18 cellular contexts compared by ENCODE assay signal in genomic region chr5:177040814-177041410, GRCh38. TPM values are rescaled to one million over a fixed set of nuclear protein-coding genes. Genes with fewer than 3 reads are reported as not detected.
DNase-seq lines count a peak whose midpoint lies in the region; ATAC-seq, FAIRE-seq and TF ChIP-seq lines count a peak whose summit lies in the region.
"Had no signal": no experiment of that assay in that cellular context is flagged by ENCODE, and none has a peak within 500 bp of the region (broad histone marks: within the 10 kb centered on the region; RNA-seq: fewer than 3 reads in every experiment).

No MANE protein-coding gene starts in this region.

- no peak for ATAC-seq in HG02610 (IDR thresholded peaks at IDR 0.05; ENCODE audit: unreplicated experiment)
- ATAC-seq: HCT116, left lobe of liver, Right ventricle myocardium inferior had no signal

- H3K27me3 Mint-ChIP-seq in MCF 10A (ENCODE audit: insufficient read depth, unreplicated experiment), result no peaks in the 10 kb centered on the region
- H3K27me3 Mint-ChIP-seq: activated naive CD8-positive, alpha-beta T cell had no signal

- intact Hi-C loops in MCF 10A (cut with micrococcal nuclease) (no loop called here), kidney (cut with DNase I) (no loop called here)

- POLR2A ChIA-PET in MCF 10A (lab: Yijun Ruan, JAX), result interaction anchor here (1.0 to 1.9 kb wide), 5 partner anchors 11 to 94 kb away, joined by 3 to 8 read pairs (median 4); no protein-coding TSS in a partner anchor

- H3K9me3 ChIP-seq in kidney (ENCODE audit: control insufficient read depth in 1 of 2, low read length in 2 of 2), result no peaks in the 10 kb centered on the region
- H3K9me3 ChIP-seq: heart right ventricle, spleen had no signal

- peaks cover 55% of the 10 kb centered on the region for H3K36me3 Mint-ChIP-seq in MCF 10A (ENCODE audit: insufficient read depth, unreplicated experiment)

- CTCF ChIA-PET in MCF 10A (lab: Yijun Ruan, JAX), result interaction anchor here (1.0 to 1.4 kb wide), 2 partner anchors 31 to 35 kb away, joined by 3 read pairs; no protein-coding TSS in a partner anchor

- no peak overlapping the region for H3K4me3 ChIP-seq in kidney (ENCODE audit: low read length in 2 of 2)
- H3K4me3 ChIP-seq: heart right ventricle, spleen had no signal

- no peaks in the 10 kb centered on the region for H3K9me3 Mint-ChIP-seq in MCF 10A (ENCODE audit: unreplicated experiment)

- H3K27ac ChIP-seq in kidney (ENCODE audit: low read depth in 2 of 2, low read length in 2 of 2), result no peak overlapping the region
- H3K27ac ChIP-seq: heart right ventricle, spleen had no signal

- TSS peak; percentile 59 for BruUV-seq in MCF 10A (replicated peaks; lab: Mats Ljungman, UMichigan)

- H3K4me3 Mint-ChIP-seq in MCF 10A (ENCODE audit: unreplicated experiment), result no peak overlapping the region
- H3K4me3 Mint-ChIP-seq: activated naive CD8-positive, alpha-beta T cell had no signal

- peaks cover 12% of the 10 kb centered on the region for H3K4me1 Mint-ChIP-seq in MCF 10A (ENCODE audit: insufficient read depth, unreplicated experiment)

- TF ChIP-seq CTCF in MCF 10A (IDR thresholded peaks at IDR 0.05; ENCODE audit: unreplicated experiment) (no peak), kidney (IDR thresholded peaks at IDR 0.05; ENCODE audit: borderline replicate concordance, extremely low read depth, insufficient read depth) (no peak)

- H3K4me1 ChIP-seq in kidney (ENCODE audit: control insufficient read depth in 1 of 2, insufficient read depth in 1 of 2, low read depth in 1 of 2, low read length in 2 of 2), result peaks cover 0 to 2% of the 10 kb centered on the region in 2 donors

- DNase-seq in A172 (ENCODE audit: low spot score) (peak; percentile 53), H4 (ENCODE audit: low spot score) (peak; percentile 88), MCF 10A (ENCODE audit: unreplicated experiment) (peak; percentile 94), iris pigment epithelial cell (ENCODE audit: low read depth) (peak; percentile 61), kidney (no peak), retina (no peak)
- no peak for DNase-seq in activated T-cell treated with anti-CD3 and anti-CD28 coated beads, Interleukin-2, amount 50 U/mL, for 1 hour
- DNase-seq: dermis blood vessel endothelial cell, NCI-H1048, NCI-H526 treated with DMSO at 0.1 percent for 48 hours, spleen had no signal

- no peak overlapping the region for H3K9ac ChIP-seq in kidney (ENCODE audit: low read length in 2 of 2)

- H3K36me3 ChIP-seq in kidney (ENCODE audit: control insufficient read depth in 1 of 2, insufficient read depth in 2 of 2, low read length in 2 of 2), result peaks cover 10 to 22% of the 10 kb centered on the region in 2 donors

- FAIRE-seq in kidney (lab: Jason Lieb, UNC), result no peak
- FAIRE-seq: TTC549 had no signal

- H3K27ac Mint-ChIP-seq in MCF 10A (ENCODE audit: low read depth, unreplicated experiment), result peak overlapping the region; percentile 44
- H3K27ac Mint-ChIP-seq: activated naive CD8-positive, alpha-beta T cell had no signal

RNA-seq across cellular contexts. Expression of gene ZNF346, which starts 18.4 kb away (rescaled TPM):
- 17.6 and 21.1 TPM in 2 replicates for total RNA-seq in A172 (2014; rRNA removed; shearing (Covaris generic))
- total RNA-seq in H4 (2014; rRNA removed; shearing (Covaris generic)), result 26.2 and 31.4 TPM in 2 replicates
- total RNA-seq in MCF 10A (2022) (32.5 and 36.6 TPM in 2 replicates), kidney (19.2 TPM)
- 9.5 TPM for polyA plus RNA-seq in kidney (ENCODE audit: insufficient read depth, low read depth, low replicate concordance)

RNA-seq across cellular contexts. Expression of gene UIMC1, which starts 34.3 kb away (rescaled TPM):
- 42.9 and 43.9 TPM in 2 replicates for total RNA-seq in A172 (2014; rRNA removed; shearing (Covaris generic))
- 33.0 and 38.1 TPM in 2 replicates for total RNA-seq in H4 (2014; rRNA removed; shearing (Covaris generic))
- 79.3 and 96.3 TPM in 2 replicates for total RNA-seq in MCF 10A (2022)
- 37.9 TPM for total RNA-seq in kidney
- 16.2 TPM for polyA plus RNA-seq in kidney (ENCODE audit: insufficient read depth, low read depth, low replicate concordance)

RNA-seq across cellular contexts. Expression of gene FGFR4, which starts 45.8 kb away (rescaled TPM):
- 9.1 and 10.7 TPM in 2 replicates for total RNA-seq in A172 (2014; rRNA removed; shearing (Covaris generic))
- total RNA-seq in H4 (2014; rRNA removed; shearing (Covaris generic)), result 11.4 and 16.9 TPM in 2 replicates
- total RNA-seq in MCF 10A (2022) (1.5 and 1.8 TPM in 2 replicates), kidney (72.6 TPM)
- polyA plus RNA-seq in kidney (ENCODE audit: insufficient read depth, low read depth, low replicate concordance), result 50.2 TPM

Comparison
In these comparisons a context has a peak if more than half of its experiments do, and no peak if none do; other contexts are left out.
1. DNase-seq: peak in A172 (single experiment), H4 (single experiment), MCF 10A (single experiment) and iris pigment epithelial cell (single experiment); none in kidney (single experiment), retina (single experiment) and activated T-cell treated with anti-CD3 and anti-CD28 coated beads, Interleukin-2, amount 50 U/mL, for 1 hour (single experiment).